In genomic region chr3:10459954-10460754, GRCh38 we compare ENCODE assay signal across 1 cellular context.
TF ChIP-seq lines count a peak whose summit lies in the region.

No MANE protein-coding gene starts in this region.

TF ChIP-seq in WTC11, 78 proteins besides CTCF, POLR2A, EP300 and RAD21 (continued from another document):
- TF ChIP-seq, protein P1, sequence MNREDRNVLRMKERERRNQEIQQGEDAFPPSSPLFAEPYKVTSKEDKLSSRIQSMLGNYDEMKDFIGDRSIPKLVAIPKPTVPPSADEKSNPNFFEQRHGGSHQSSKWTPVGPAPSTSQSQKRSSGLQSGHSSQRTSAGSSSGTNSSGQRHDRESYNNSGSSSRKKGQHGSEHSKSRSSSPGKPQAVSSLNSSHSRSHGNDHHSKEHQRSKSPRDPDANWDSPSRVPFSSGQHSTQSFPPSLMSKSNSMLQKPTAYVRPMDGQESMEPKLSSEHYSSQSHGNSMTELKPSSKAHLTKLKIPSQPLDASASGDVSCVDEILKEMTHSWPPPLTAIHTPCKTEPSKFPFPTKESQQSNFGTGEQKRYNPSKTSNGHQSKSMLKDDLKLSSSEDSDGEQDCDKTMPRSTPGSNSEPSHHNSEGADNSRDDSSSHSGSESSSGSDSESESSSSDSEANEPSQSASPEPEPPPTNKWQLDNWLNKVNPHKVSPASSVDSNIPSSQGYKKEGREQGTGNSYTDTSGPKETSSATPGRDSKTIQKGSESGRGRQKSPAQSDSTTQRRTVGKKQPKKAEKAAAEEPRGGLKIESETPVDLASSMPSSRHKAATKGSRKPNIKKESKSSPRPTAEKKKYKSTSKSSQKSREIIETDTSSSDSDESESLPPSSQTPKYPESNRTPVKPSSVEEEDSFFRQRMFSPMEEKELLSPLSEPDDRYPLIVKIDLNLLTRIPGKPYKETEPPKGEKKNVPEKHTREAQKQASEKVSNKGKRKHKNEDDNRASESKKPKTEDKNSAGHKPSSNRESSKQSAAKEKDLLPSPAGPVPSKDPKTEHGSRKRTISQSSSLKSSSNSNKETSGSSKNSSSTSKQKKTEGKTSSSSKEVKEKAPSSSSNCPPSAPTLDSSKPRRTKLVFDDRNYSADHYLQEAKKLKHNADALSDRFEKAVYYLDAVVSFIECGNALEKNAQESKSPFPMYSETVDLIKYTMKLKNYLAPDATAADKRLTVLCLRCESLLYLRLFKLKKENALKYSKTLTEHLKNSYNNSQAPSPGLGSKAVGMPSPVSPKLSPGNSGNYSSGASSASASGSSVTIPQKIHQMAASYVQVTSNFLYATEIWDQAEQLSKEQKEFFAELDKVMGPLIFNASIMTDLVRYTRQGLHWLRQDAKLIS (CRISPR knock-in tag; IDR thresholded peaks at IDR 0.05; ENCODE audit: borderline replicate concordance), result peak; percentile 98; the same call in 1 of the 2 replicates
- TF ChIP-seq, protein P2, sequence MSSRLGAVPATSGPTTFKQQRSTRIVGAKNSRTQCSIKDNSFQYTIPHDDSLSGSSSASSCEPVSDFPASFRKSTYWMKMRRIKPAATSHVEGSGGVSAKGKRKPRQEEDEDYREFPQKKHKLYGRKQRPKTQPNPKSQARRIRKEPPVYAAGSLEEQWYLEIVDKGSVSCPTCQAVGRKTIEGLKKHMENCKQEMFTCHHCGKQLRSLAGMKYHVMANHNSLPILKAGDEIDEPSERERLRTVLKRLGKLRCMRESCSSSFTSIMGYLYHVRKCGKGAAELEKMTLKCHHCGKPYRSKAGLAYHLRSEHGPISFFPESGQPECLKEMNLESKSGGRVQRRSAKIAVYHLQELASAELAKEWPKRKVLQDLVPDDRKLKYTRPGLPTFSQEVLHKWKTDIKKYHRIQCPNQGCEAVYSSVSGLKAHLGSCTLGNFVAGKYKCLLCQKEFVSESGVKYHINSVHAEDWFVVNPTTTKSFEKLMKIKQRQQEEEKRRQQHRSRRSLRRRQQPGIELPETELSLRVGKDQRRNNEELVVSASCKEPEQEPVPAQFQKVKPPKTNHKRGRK (CRISPR knock-in tag; IDR thresholded peaks at IDR 0.05; ENCODE audit: borderline replicate concordance), result peak; percentile 97; the same call in 1 of the 2 replicates
- TF ChIP-seq GABPB1 (CRISPR knock-in tag; IDR thresholded peaks at IDR 0.05), result peak; percentile 57; the same call in 1 of the 2 replicates
- TF ChIP-seq TCF7 (CRISPR knock-in tag; IDR thresholded peaks at IDR 0.05; ENCODE audit: low read depth), result peak; percentile 99
- peak; percentile 97; the same call in 1 of the 2 replicates for TF ChIP-seq STAT6 (CRISPR knock-in tag; conservative IDR thresholded peaks at IDR 0.05; ENCODE audit: low read depth)
- TF ChIP-seq ESRRA (CRISPR knock-in tag; IDR thresholded peaks at IDR 0.05; ENCODE audit: borderline replicate concordance), result peak; percentile 99
- TF ChIP-seq TEAD4 (CRISPR knock-in tag; IDR thresholded peaks at IDR 0.05), result peak; percentile 99
- TF ChIP-seq ZNF416 (CRISPR knock-in tag; IDR thresholded peaks at IDR 0.05), result peak; percentile 89; the same call in 1 of the 2 replicates
- TF ChIP-seq NR1H2 (CRISPR knock-in tag; IDR thresholded peaks at IDR 0.05), result peak; percentile 91
- TF ChIP-seq, protein P3, sequence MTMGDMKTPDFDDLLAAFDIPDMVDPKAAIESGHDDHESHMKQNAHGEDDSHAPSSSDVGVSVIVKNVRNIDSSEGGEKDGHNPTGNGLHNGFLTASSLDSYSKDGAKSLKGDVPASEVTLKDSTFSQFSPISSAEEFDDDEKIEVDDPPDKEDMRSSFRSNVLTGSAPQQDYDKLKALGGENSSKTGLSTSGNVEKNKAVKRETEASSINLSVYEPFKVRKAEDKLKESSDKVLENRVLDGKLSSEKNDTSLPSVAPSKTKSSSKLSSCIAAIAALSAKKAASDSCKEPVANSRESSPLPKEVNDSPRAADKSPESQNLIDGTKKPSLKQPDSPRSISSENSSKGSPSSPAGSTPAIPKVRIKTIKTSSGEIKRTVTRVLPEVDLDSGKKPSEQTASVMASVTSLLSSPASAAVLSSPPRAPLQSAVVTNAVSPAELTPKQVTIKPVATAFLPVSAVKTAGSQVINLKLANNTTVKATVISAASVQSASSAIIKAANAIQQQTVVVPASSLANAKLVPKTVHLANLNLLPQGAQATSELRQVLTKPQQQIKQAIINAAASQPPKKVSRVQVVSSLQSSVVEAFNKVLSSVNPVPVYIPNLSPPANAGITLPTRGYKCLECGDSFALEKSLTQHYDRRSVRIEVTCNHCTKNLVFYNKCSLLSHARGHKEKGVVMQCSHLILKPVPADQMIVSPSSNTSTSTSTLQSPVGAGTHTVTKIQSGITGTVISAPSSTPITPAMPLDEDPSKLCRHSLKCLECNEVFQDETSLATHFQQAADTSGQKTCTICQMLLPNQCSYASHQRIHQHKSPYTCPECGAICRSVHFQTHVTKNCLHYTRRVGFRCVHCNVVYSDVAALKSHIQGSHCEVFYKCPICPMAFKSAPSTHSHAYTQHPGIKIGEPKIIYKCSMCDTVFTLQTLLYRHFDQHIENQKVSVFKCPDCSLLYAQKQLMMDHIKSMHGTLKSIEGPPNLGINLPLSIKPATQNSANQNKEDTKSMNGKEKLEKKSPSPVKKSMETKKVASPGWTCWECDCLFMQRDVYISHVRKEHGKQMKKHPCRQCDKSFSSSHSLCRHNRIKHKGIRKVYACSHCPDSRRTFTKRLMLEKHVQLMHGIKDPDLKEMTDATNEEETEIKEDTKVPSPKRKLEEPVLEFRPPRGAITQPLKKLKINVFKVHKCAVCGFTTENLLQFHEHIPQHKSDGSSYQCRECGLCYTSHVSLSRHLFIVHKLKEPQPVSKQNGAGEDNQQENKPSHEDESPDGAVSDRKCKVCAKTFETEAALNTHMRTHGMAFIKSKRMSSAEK (CRISPR knock-in tag; IDR thresholded peaks at IDR 0.05; ENCODE audit: borderline replicate concordance), result peak; percentile 95
- peak; percentile 99 for TF ChIP-seq E2F4 (CRISPR knock-in tag; IDR thresholded peaks at IDR 0.05; ENCODE audit: borderline replicate concordance, low read depth)
- peak; percentile 70; the same call in 1 of the 2 replicates for TF ChIP-seq HMGXB4 (CRISPR knock-in tag; IDR thresholded peaks at IDR 0.05)
- peak; percentile 100 for TF ChIP-seq CBFB (CRISPR knock-in tag; IDR thresholded peaks at IDR 0.05; ENCODE audit: low read depth)
- TF ChIP-seq ELF4 (CRISPR knock-in tag; IDR thresholded peaks at IDR 0.05; ENCODE audit: low read depth), result peak; percentile 92; the same call in 1 of the 2 replicates
- peak; percentile 91 for TF ChIP-seq NR2C2 (CRISPR knock-in tag; IDR thresholded peaks at IDR 0.05)
- TF ChIP-seq HMGA2 (CRISPR knock-in tag; IDR thresholded peaks at IDR 0.05), result no peak
- TF ChIP-seq, protein P4, sequence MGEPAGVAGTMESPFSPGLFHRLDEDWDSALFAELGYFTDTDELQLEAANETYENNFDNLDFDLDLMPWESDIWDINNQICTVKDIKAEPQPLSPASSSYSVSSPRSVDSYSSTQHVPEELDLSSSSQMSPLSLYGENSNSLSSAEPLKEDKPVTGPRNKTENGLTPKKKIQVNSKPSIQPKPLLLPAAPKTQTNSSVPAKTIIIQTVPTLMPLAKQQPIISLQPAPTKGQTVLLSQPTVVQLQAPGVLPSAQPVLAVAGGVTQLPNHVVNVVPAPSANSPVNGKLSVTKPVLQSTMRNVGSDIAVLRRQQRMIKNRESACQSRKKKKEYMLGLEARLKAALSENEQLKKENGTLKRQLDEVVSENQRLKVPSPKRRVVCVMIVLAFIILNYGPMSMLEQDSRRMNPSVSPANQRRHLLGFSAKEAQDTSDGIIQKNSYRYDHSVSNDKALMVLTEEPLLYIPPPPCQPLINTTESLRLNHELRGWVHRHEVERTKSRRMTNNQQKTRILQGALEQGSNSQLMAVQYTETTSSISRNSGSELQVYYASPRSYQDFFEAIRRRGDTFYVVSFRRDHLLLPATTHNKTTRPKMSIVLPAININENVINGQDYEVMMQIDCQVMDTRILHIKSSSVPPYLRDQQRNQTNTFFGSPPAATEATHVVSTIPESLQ (CRISPR knock-in tag; IDR thresholded peaks at IDR 0.05), result peak; percentile 91
- TF ChIP-seq ZNF281 (CRISPR knock-in tag; IDR thresholded peaks at IDR 0.05), result peak; percentile 99
TF ChIP-seq in WTC11: peak in this region for 68.
